Comparison of ENCODE assay signal across 10 cellular contexts in the genomic region with DNA sequence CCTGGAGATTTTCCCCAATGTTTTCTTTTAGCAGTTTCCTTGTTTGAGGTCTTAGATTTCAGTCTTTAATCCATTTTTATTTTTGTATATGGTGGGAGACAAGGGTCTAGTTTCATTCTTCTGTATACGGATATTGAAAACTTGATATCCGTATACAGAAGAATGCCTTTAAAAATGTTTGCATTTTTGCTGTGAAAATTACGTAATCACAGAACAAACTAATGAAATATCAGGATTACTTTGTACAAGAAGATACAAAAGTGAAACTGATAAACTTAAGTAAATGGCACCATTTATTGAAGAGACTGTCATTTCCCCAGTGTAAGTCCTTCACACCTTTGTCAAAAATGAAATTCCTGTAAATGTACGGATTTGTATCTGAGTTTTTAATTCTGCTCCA. TPM values are rescaled to one million over a fixed set of nuclear protein-coding genes. Genes with fewer than 3 reads are reported as not detected.
"Had no signal": no experiment of that assay in that cellular context is flagged by ENCODE, and none has a peak within 500 bp of the region (broad histone marks: within the 10 kb centered on the region; RNA-seq: fewer than 3 reads in every experiment).

No MANE protein-coding gene starts in this region.

- H3K4me1 ChIP-seq: HAP-1 had no signal

- H3K27ac ChIP-seq: KMS-11 had no signal

- ATAC-seq: GM23338, HCT116 had no signal

- DNase-seq: H7, Karpas-422, KBM-7 had no signal

- H3K4me2 ChIP-seq: GM23338, KMS-11 had no signal

- H2AFZ ChIP-seq: GM23338 had no signal

- H3K9me3 ChIP-seq: HAP-1 had no signal

- H3K9ac ChIP-seq: KMS-11 had no signal

- FAIRE-seq: H1, HTR-8/SVneo had no signal

- H3K4me3 ChIP-seq: GM23338, HAP-1 had no signal

RNA-seq across cellular contexts. Expression of a gene that starts 50.6 kb away (rescaled TPM):
- total RNA-seq: GM23338, H1, H7, LHCN-M2 had no signal
- polyA plus RNA-seq: GM23338, H1 had no signal
